Comparison of ENCODE assay signal across 30 cellular contexts in genomic region chr17:51346218-51346982, GRCh38.
DNase-seq lines count a peak whose midpoint lies in the region; ATAC-seq and TF ChIP-seq lines count a peak whose summit lies in the region.
"Had no signal": no experiment of that assay in that cellular context is flagged by ENCODE, and none has a peak within 500 bp of the region (broad histone marks: within the 10 kb centered on the region; RNA-seq: fewer than 3 reads in every experiment).

No MANE protein-coding gene starts in this region.

- TF ChIP-seq CTCF in nephron progenitor cell (IDR thresholded peaks at IDR 0.05) (no peak), A673 (conservative IDR thresholded peaks at IDR 0.05; ENCODE audit: low read depth, low read length) (no peak)

- H3K4me3 Mint-ChIP-seq in nephron progenitor cell, result no peak overlapping the region
- H3K4me3 Mint-ChIP-seq: activated CD4-positive, alpha-beta T cell treated with anti-CD3 and anti-CD28 coated beads, Interleukin-2, amount 10 ng/mL, durations not matched to agents 7 days and 5 days; activated T-helper 17 cell treated with anti-CD3 and anti-CD28 coated beads, Interleukin-2, amount 50 U/mL, for 72 hours; IgD-negative memory B cell; mesothelial cell of epicardium had no signal

- peaks cover 3% of the 10 kb centered on the region for H3K4me1 Mint-ChIP-seq in nephron progenitor cell
- H3K4me1 Mint-ChIP-seq: activated CD4-positive, alpha-beta T cell treated with anti-CD3 and anti-CD28 coated beads, Interleukin-2, amount 10 ng/mL, durations not matched to agents 7 days and 5 days; activated T-helper 17 cell treated with anti-CD3 and anti-CD28 coated beads, Interleukin-2, amount 50 U/mL, for 72 hours; IgD-negative memory B cell had no signal

- POLR2A ChIA-PET in A673 (lab: Charles Lee; ENCODE audit: low non-redundant PET), result no interaction called here

- peak overlapping the region; percentile 9 for H2AFZ ChIP-seq in neuron (ENCODE audit: low read depth, low read length)

- in situ Hi-C loops in G401 (cut with HindIII; ENCODE audit: low sequenced_read_pairs), result no loop called here

- no peak for ATAC-seq in HG03175 (IDR thresholded peaks at IDR 0.05; ENCODE audit: unreplicated experiment)
- ATAC-seq: activated naive CD4-positive, alpha-beta T cell treated with anti-CD3 and anti-CD28 coated beads, Interleukin-2, amount 50 U/mL, for 72 hours; activated T-helper 17 cell treated with anti-CD3 and anti-CD28 coated beads, Interleukin-2, amount 50 U/mL, for 72 hours; gastroesophageal sphincter; SK-N-SH treated with all-trans-retinoic acid at 6 μM for 48 hours had no signal

- H3K4me3 ChIP-seq in neuron (ENCODE audit: low read length), result no peak overlapping the region
- no peak overlapping the region for H3K4me3 ChIP-seq in A673 (ENCODE audit: low read depth, low read length, poor library complexity, severe bottlenecking)
- H3K4me3 ChIP-seq: colonic mucosa, esophagus muscularis mucosa, gastroesophageal sphincter, left ventricle myocardium inferior, tibial nerve had no signal

- peaks cover 17% of the 10 kb centered on the region for H3K27me3 ChIP-seq in neuron (ENCODE audit: insufficient read depth, low read length)
- H3K27me3 ChIP-seq in A673 (replicated peaks; ENCODE audit: insufficient read depth, low read depth, low read length, poor library complexity), result peaks cover 35% of the 10 kb centered on the region
- H3K27me3 ChIP-seq: brain microvascular endothelial cell, colonic mucosa, esophagus muscularis mucosa, gastroesophageal sphincter, tibial nerve had no signal

- no peaks in the 10 kb centered on the region for H3K9me3 Mint-ChIP-seq in nephron progenitor cell
- H3K9me3 Mint-ChIP-seq: activated CD4-positive, alpha-beta T cell treated with anti-CD3 and anti-CD28 coated beads, Interleukin-2, amount 10 ng/mL, durations not matched to agents 7 days and 5 days; activated naive CD4-positive, alpha-beta T cell treated with anti-CD3 and anti-CD28 coated beads, Interleukin-2, amount 50 U/mL, for 72 hours; activated T-helper 17 cell treated with anti-CD3 and anti-CD28 coated beads, Interleukin-2, amount 50 U/mL, for 72 hours; IgD-negative memory B cell; mesothelial cell of epicardium had no signal

- H3K27ac ChIP-seq in A673 (ENCODE audit: low read depth, low read length, poor library complexity, severe bottlenecking), result no peak overlapping the region
- H3K27ac ChIP-seq: brain microvascular endothelial cell, colonic mucosa, esophagus muscularis mucosa, gastroesophageal sphincter, HL-60, left ventricle myocardium inferior, tibial nerve, WERI-Rb-1 had no signal

- H3K36me3 ChIP-seq in neuron (ENCODE audit: insufficient read depth, low read length) (no peaks in the 10 kb centered on the region), A673 (ENCODE audit: insufficient read depth, low read length, poor library complexity, severe bottlenecking) (no peaks in the 10 kb centered on the region)
- H3K36me3 ChIP-seq: brain microvascular endothelial cell, colonic mucosa, esophagus muscularis mucosa, gastroesophageal sphincter, left ventricle myocardium inferior, tibial nerve, WERI-Rb-1 had no signal

- BruUV-seq in A673 (replicated peaks; lab: Mats Ljungman, UMichigan), result no TSS peak

- H3K9me3 ChIP-seq in neuron (ENCODE audit: low read length), result no peaks in the 10 kb centered on the region
- no peaks in the 10 kb centered on the region for H3K9me3 ChIP-seq in A673 (ENCODE audit: low read depth, low read length, poor library complexity, severe bottlenecking)
- H3K9me3 ChIP-seq: colonic mucosa, esophagus muscularis mucosa, gastroesophageal sphincter, left ventricle myocardium inferior, tibial nerve had no signal

- no peak overlapping the region for H3K27ac Mint-ChIP-seq in nephron progenitor cell
- H3K27ac Mint-ChIP-seq: activated CD4-positive, alpha-beta T cell treated with anti-CD3 and anti-CD28 coated beads, Interleukin-2, amount 10 ng/mL, durations not matched to agents 7 days and 5 days; activated naive CD4-positive, alpha-beta T cell treated with anti-CD3 and anti-CD28 coated beads, Interleukin-2, amount 50 U/mL, for 72 hours; activated T-helper 17 cell treated with anti-CD3 and anti-CD28 coated beads, Interleukin-2, amount 50 U/mL, for 72 hours; IgD-negative memory B cell; mesothelial cell of epicardium had no signal

- no peaks in the 10 kb centered on the region for H3K36me3 Mint-ChIP-seq in nephron progenitor cell (ENCODE audit: low read depth)
- H3K36me3 Mint-ChIP-seq: activated naive CD4-positive, alpha-beta T cell treated with anti-CD3 and anti-CD28 coated beads, Interleukin-2, amount 50 U/mL, for 72 hours; IgD-negative memory B cell; mesothelial cell of epicardium had no signal

- peak; percentile 14 for DNase-seq in NCI-H146 (lab: John Stamatoyannopoulos, UW)
- DNase-seq in NCI-H146 treated with DMSO at 0.1 percent for 48 hours (lab: John Stamatoyannopoulos, UW; ENCODE audit: unreplicated experiment), result no peak
- DNase-seq in globus pallidus (ENCODE audit: low spot score), result peak; percentile 91
- no peak for DNase-seq in nephron progenitor cell
- no peak for DNase-seq in A673 (ENCODE audit: low spot score)
- no peak for DNase-seq in G401 (ENCODE audit: low spot score)
- DNase-seq: 8988T; activated CD4-positive, alpha-beta T cell treated with anti-CD3 and anti-CD28 coated beads, Interleukin-2, amount 10 ng/mL, durations not matched to agents 7 days and 5 days; AML-193; brain microvascular endothelial cell; colonic mucosa; COR-L47; H7; left ventricle myocardium inferior; NCI-H524 treated with DMSO at 0.1 percent for 48 hours; small intestine; stimulated activated CD4-positive, alpha-beta T cell treated with anti-CD3 and anti-CD28 coated beads, Interleukin-2, amount 100 ng/mL, for 48 hours; stimulated activated naive CD4-positive, alpha-beta T cell; WERI-Rb-1 had no signal

- CTCF ChIA-PET in A673 (lab: Charles Lee), result no interaction called here

- no peaks in the 10 kb centered on the region for H3K4me1 ChIP-seq in neuron (ENCODE audit: insufficient read depth, low read length)
- no peaks in the 10 kb centered on the region for H3K4me1 ChIP-seq in A673 (ENCODE audit: insufficient read depth, low read length, poor library complexity, severe bottlenecking)
- H3K4me1 ChIP-seq: colonic mucosa, left ventricle myocardium inferior, tibial nerve had no signal

- H3K27me3 Mint-ChIP-seq in nephron progenitor cell (ENCODE audit: low read depth, poor library complexity), result peaks cover 15% of the 10 kb centered on the region

- intact Hi-C loops in A673 (cut with micrococcal nuclease; ENCODE audit: unreplicated experiment), result no loop called here

Comparison
In these comparisons a context has a peak if more than half of its experiments do, and no peak if none do; other contexts are left out.
1. DNase-seq: peak in NCI-H146 (single experiment) and globus pallidus (single experiment); none in NCI-H146 treated with DMSO at 0.1 percent for 48 hours (single experiment), nephron progenitor cell (single experiment), A673 (single experiment) and G401 (single experiment).